ENCODE assay signal across 31 cellular contexts in genomic region chr2:118134650-118135049, GRCh38.
"Had no signal": no experiment of that assay in that cellular context is flagged by ENCODE, and none has a peak within 500 bp of the region (broad histone marks: within the 10 kb centered on the region; RNA-seq: fewer than 3 reads in every experiment).

No MANE protein-coding gene starts in this region.

- H3K36me3 Mint-ChIP-seq: activated CD8-positive, alpha-beta memory T cell treated with anti-CD3 and anti-CD28 coated beads, Interleukin-2, amount 10 ng/mL, durations not matched to agents 7 days and 5 days; activated naive CD4-positive, alpha-beta T cell treated with anti-CD3 and anti-CD28 coated beads, Interleukin-2, amount 50 U/mL, for 72 hours; activated naive CD8-positive, alpha-beta T cell treated with anti-CD3 and anti-CD28 coated beads for 36 hours; T-cell had no signal

- DNase-seq: activated B cell treated with CpG ODN at 0.5 μM for 24 hours; activated CD4-positive, alpha-beta memory T cell treated with anti-CD3 and anti-CD28 coated beads, Interleukin-2, amount 10 ng/mL, durations not matched to agents 7 days and 5 days; activated CD4-positive, alpha-beta T cell treated with anti-CD3 and anti-CD28 coated beads for 48 hours; activated CD4-positive, alpha-beta T cell treated with anti-CD3 and anti-CD28 coated beads, Interleukin-2, amount 10 ng/mL, durations not matched to agents 7 days and 5 days; activated CD4-positive, alpha-beta T cell treated with anti-CD3 and anti-CD28 coated beads, Interleukin-2, amount 50 U/mL, for 48 hours; activated CD4-positive, CD25-positive, alpha-beta regulatory T cell treated with anti-CD3 and anti-CD28 coated beads, Interleukin-2, amount 50 U/mL, for 72 hours; activated CD8-positive, alpha-beta memory T cell treated with anti-CD3 and anti-CD28 coated beads for 24 hours; activated CD8-positive, alpha-beta memory T cell treated with anti-CD3 and anti-CD28 coated beads, Interleukin-2, amount 10 ng/mL, durations not matched to agents 7 days and 5 days; activated CD8-positive, alpha-beta memory T cell treated with anti-CD3 and anti-CD28 coated beads, Interleukin-2, amount 50 U/mL, for 48 hours; activated CD8-positive, alpha-beta T cell treated with anti-CD3 and anti-CD28 coated beads, Interleukin-2, amount 10 ng/mL, durations not matched to agents 7 days and 5 days; activated effector memory CD4-positive, alpha-beta T cell treated with anti-CD3 and anti-CD28 coated beads, Interleukin-2, amount 50 U/mL, for 16 hours; activated gamma-delta T cell treated with Interleukin-2 at 50 U/mL for 16 hours; activated naive CD4-positive, alpha-beta T cell; activated naive CD4-positive, alpha-beta T cell treated with anti-CD3 and anti-CD28 coated beads for 36 hours; activated naive CD4-positive, alpha-beta T cell treated with anti-CD3 and anti-CD28 coated beads, Interleukin-2, amount 50 U/mL, for 16 hours; activated naive CD8-positive, alpha-beta T cell treated with anti-CD3 and anti-CD28 coated beads for 36 hours; activated T-cell treated with anti-CD3 and anti-CD28 coated beads, Interleukin-2, amount 50 U/mL, for 24 hours; activated T-cell treated with anti-CD3 and anti-CD28 coated beads, Interleukin-2, amount 50 U/mL, for 48 hours; adrenal gland; amniotic stem cell; aorta; body of pancreas; brain microvascular endothelial cell; central memory CD4-positive, alpha-beta T cell; T-cell; T-helper 17 cell had no signal

- H3K36me3 ChIP-seq: adrenal gland, brain microvascular endothelial cell, breast epithelium had no signal

- H3K4me3 Mint-ChIP-seq: activated B cell treated with CpG ODN at 0.5 μM for 24 hours; activated CD4-positive, alpha-beta memory T cell treated with anti-CD3 and anti-CD28 coated beads, Interleukin-2, amount 10 ng/mL, durations not matched to agents 7 days and 5 days; activated CD4-positive, alpha-beta T cell treated with anti-CD3 and anti-CD28 coated beads, Interleukin-2, amount 10 ng/mL, durations not matched to agents 7 days and 5 days; activated CD8-positive, alpha-beta memory T cell treated with anti-CD3 and anti-CD28 coated beads, Interleukin-2, amount 10 ng/mL, durations not matched to agents 7 days and 5 days; activated CD8-positive, alpha-beta T cell treated with anti-CD3 and anti-CD28 coated beads, Interleukin-2, amount 10 ng/mL, durations not matched to agents 7 days and 5 days; activated naive CD4-positive, alpha-beta T cell treated with anti-CD3 and anti-CD28 coated beads for 36 hours; activated naive CD8-positive, alpha-beta T cell treated with anti-CD3 and anti-CD28 coated beads for 36 hours; activated T-cell treated with anti-CD3 and anti-CD28 coated beads, Interleukin-2, amount 50 U/mL, for 24 hours; activated T-helper 1 cell treated with anti-CD3 and anti-CD28 coated beads, Interleukin-12 subunit alpha, Interleukin-12 subunit beta, Interleukin-2, Interleukin-4 antibody, amounts not matched to agents 30 ng/mL and 10 ng/mL and 1 ng/mL, durations not matched to agents 14 hours and 24 hours and 36 hours; activated T-helper 17 cell treated with anti-CD3 and anti-CD28 coated beads, Interleukin-2, amount 50 U/mL, for 72 hours; T-cell; T-helper 17 cell had no signal

- H3K4me3 ChIP-seq: adrenal gland, body of pancreas, breast epithelium had no signal

- H3K27me3 Mint-ChIP-seq: activated B cell treated with CpG ODN at 0.5 μM for 24 hours, T-helper 17 cell had no signal

- H3K4me1 ChIP-seq: adrenal gland, body of pancreas, breast epithelium had no signal

- H3K27me3 ChIP-seq: adrenal gland, body of pancreas, brain microvascular endothelial cell, breast epithelium had no signal

- H3K27ac Mint-ChIP-seq: activated B cell treated with CpG ODN at 0.5 μM for 24 hours; activated CD4-positive, alpha-beta memory T cell treated with anti-CD3 and anti-CD28 coated beads, Interleukin-2, amount 10 ng/mL, durations not matched to agents 7 days and 5 days; activated CD4-positive, alpha-beta T cell treated with anti-CD3 and anti-CD28 coated beads, Interleukin-2, amount 10 ng/mL, durations not matched to agents 7 days and 5 days; activated CD8-positive, alpha-beta memory T cell treated with anti-CD3 and anti-CD28 coated beads, Interleukin-2, amount 10 ng/mL, durations not matched to agents 7 days and 5 days; activated CD8-positive, alpha-beta T cell treated with anti-CD3 and anti-CD28 coated beads, Interleukin-2, amount 10 ng/mL, durations not matched to agents 7 days and 5 days; activated naive CD4-positive, alpha-beta T cell treated with anti-CD3 and anti-CD28 coated beads for 36 hours; activated naive CD4-positive, alpha-beta T cell treated with anti-CD3 and anti-CD28 coated beads, Interleukin-2, amount 50 U/mL, for 72 hours; activated naive CD8-positive, alpha-beta T cell treated with anti-CD3 and anti-CD28 coated beads for 36 hours; activated T-cell treated with anti-CD3 and anti-CD28 coated beads, Interleukin-2, amount 50 U/mL, for 24 hours; activated T-helper 1 cell treated with anti-CD3 and anti-CD28 coated beads, Interleukin-12 subunit alpha, Interleukin-12 subunit beta, Interleukin-2, Interleukin-4 antibody, amounts not matched to agents 30 ng/mL and 10 ng/mL and 1 ng/mL, durations not matched to agents 14 hours and 24 hours and 36 hours; activated T-helper 17 cell treated with anti-CD3 and anti-CD28 coated beads, Interleukin-2, amount 50 U/mL, for 72 hours; T-cell; T-helper 17 cell had no signal

- H3K9me3 ChIP-seq: adrenal gland, body of pancreas, breast epithelium had no signal

- ATAC-seq: activated CD8-positive, alpha-beta memory T cell treated with anti-CD3 and anti-CD28 coated beads, Interleukin-2, amount 10 ng/mL, durations not matched to agents 7 days and 5 days; activated CD8-positive, alpha-beta T cell treated with anti-CD3 and anti-CD28 coated beads, Interleukin-2, amount 10 ng/mL, durations not matched to agents 7 days and 5 days; activated naive CD4-positive, alpha-beta T cell treated with anti-CD3 and anti-CD28 coated beads, Interleukin-2, amount 50 U/mL, for 72 hours; body of pancreas; T-cell; T-helper 17 cell had no signal

- H3K4me1 Mint-ChIP-seq: activated naive CD8-positive, alpha-beta T cell treated with anti-CD3 and anti-CD28 coated beads for 36 hours; activated T-helper 17 cell treated with anti-CD3 and anti-CD28 coated beads, Interleukin-2, amount 50 U/mL, for 72 hours had no signal

- H3K27ac ChIP-seq: adrenal gland, body of pancreas, brain microvascular endothelial cell, breast epithelium, VCaP had no signal

- H3K9me3 Mint-ChIP-seq: activated B cell treated with CpG ODN at 0.5 μM for 24 hours; activated CD4-positive, alpha-beta memory T cell treated with anti-CD3 and anti-CD28 coated beads, Interleukin-2, amount 10 ng/mL, durations not matched to agents 7 days and 5 days; activated CD4-positive, alpha-beta T cell treated with anti-CD3 and anti-CD28 coated beads, Interleukin-2, amount 10 ng/mL, durations not matched to agents 7 days and 5 days; activated naive CD4-positive, alpha-beta T cell treated with anti-CD3 and anti-CD28 coated beads for 36 hours; activated naive CD4-positive, alpha-beta T cell treated with anti-CD3 and anti-CD28 coated beads, Interleukin-2, amount 50 U/mL, for 72 hours; activated naive CD8-positive, alpha-beta T cell treated with anti-CD3 and anti-CD28 coated beads for 36 hours; activated T-cell treated with anti-CD3 and anti-CD28 coated beads, Interleukin-2, amount 50 U/mL, for 24 hours; T-cell had no signal
